Comparison of ENCODE assay signal across 20 cellular contexts in the genomic region with DNA sequence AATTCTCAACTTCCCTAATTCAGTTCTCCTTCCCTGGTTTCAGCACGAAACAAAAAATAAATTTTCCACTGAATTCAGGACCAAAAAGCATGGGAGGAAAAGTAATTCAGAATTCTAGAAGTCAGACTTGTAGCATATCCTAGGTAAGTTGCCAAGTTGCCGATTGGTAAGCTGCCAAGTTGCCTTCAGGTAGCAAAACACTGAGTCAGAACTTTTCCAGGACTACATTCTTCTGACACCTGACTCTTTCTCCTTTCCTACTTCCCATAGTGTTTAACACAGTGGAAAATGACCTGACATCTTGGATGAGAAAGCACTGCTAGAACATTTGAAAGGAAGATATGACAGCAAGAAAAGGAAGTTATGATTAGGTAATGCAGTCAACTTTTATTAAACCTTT.
DNase-seq lines count a peak whose midpoint lies in the region; ATAC-seq, FAIRE-seq and TF ChIP-seq lines count a peak whose summit lies in the region.
"Had no signal": no experiment of that assay in that cellular context is flagged by ENCODE, and none has a peak within 500 bp of the region (broad histone marks: within the 10 kb centered on the region; RNA-seq: fewer than 3 reads in every experiment).

No MANE protein-coding gene starts in this region.

- DNase-seq in LNCaP clone FGC (ENCODE audit: low read depth) (peak; percentile 25), RWPE1 (ENCODE audit: low spot score) (peak; percentile 34), bronchial epithelial cell (ENCODE audit: low read depth) (peak; percentile 67), renal cortical epithelial cell (ENCODE audit: low read depth) (peak; percentile 61), endodermal cell (no peak), DMS153 (lab: John Stamatoyannopoulos, UW) (no peak)
- DNase-seq: BE2C; CD4-positive, alpha-beta memory T cell; H7; NCI-H1092 treated with DMSO at 0.1 percent for 48 hours; NCI-H187 treated with DMSO at 0.1 percent for 48 hours; NCI-H446; NCI-H774; SW 1271 had no signal

- POLR2A ChIA-PET in RWPE1 (lab: Yijun Ruan, JAX; ENCODE audit: low non-redundant PET) = no interaction called here

- H3K4me1 Mint-ChIP-seq in endodermal cell = no peaks in the 10 kb centered on the region
- H3K4me1 Mint-ChIP-seq: CD4-positive, alpha-beta memory T cell had no signal

- H3K4me1 ChIP-seq in endodermal cell (ENCODE audit: control insufficient read depth, insufficient read depth, low read length) = no peaks in the 10 kb centered on the region
- H3K4me1 ChIP-seq: BE2C, SJSA1 had no signal

- no peak overlapping the region for H3K27ac Mint-ChIP-seq in endodermal cell
- H3K27ac Mint-ChIP-seq: CD4-positive, alpha-beta memory T cell had no signal

- no peak overlapping the region for H3K27ac ChIP-seq in RWPE1
- H3K27ac ChIP-seq in endodermal cell (ENCODE audit: low read depth, low read length) = no peak overlapping the region
- H3K27ac ChIP-seq: SJSA1 had no signal

- FAIRE-seq in bronchial epithelial cell (lab: Jason Lieb, UNC) = no peak
- FAIRE-seq: HTR-8/SVneo, K562, RCC 7860 had no signal

- no peaks in the 10 kb centered on the region for H3K36me3 Mint-ChIP-seq in endodermal cell (ENCODE audit: low read depth)
- H3K36me3 Mint-ChIP-seq: CD4-positive, alpha-beta memory T cell had no signal

- CTCF ChIA-PET in RWPE1 (lab: Yijun Ruan, JAX) = no interaction called here

- H3K27me3 ChIP-seq in bronchial epithelial cell (ENCODE audit: control insufficient read depth, insufficient read depth, low read length) (no peaks in the 10 kb centered on the region), endodermal cell (ENCODE audit: control insufficient read depth, insufficient read depth, low read length, poor library complexity, severe bottlenecking) (no peaks in the 10 kb centered on the region)
- H3K27me3 ChIP-seq: BE2C, SJSA1 had no signal

- H3K27me3 Mint-ChIP-seq in endodermal cell (ENCODE audit: insufficient read depth) = no peaks in the 10 kb centered on the region
- H3K27me3 Mint-ChIP-seq: CD4-positive, alpha-beta memory T cell had no signal

- no peak overlapping the region for H3K9ac ChIP-seq in endodermal cell (ENCODE audit: extremely low read depth, low read length, poor library complexity, severe bottlenecking)

- TF ChIP-seq CTCF in LNCaP clone FGC (IDR thresholded peaks at IDR 0.05; ENCODE audit: control insufficient read depth, extremely low read depth, insufficient read depth) (no peak), RWPE1 (conservative IDR thresholded peaks at IDR 0.05; ENCODE audit: low read depth) (no peak), bronchial epithelial cell (IDR thresholded peaks at IDR 0.05; ENCODE audit: insufficient read depth, low read length, severe bottlenecking) (no peak), endodermal cell (conservative IDR thresholded peaks at IDR 0.05) (no peak)

- 93 to 100% methylated on average over 1 to 2 of the region's 2 CpGs for WGBS in endodermal cell (ENCODE audit: insufficient coverage in 1 of 2, insufficient read length in 1 of 2), 2 experiments

- H3K4me3 ChIP-seq in LNCaP clone FGC (ENCODE audit: low read depth, low read length) (no peak overlapping the region), bronchial epithelial cell (ENCODE audit: low read depth, low read length) (no peak overlapping the region), endodermal cell (ENCODE audit: low read length) (no peak overlapping the region)
- H3K4me3 ChIP-seq: K562, SJSA1 had no signal

- H3K36me3 ChIP-seq in bronchial epithelial cell (ENCODE audit: control insufficient read depth, insufficient read depth, low read length) = no peaks in the 10 kb centered on the region
- H3K36me3 ChIP-seq in endodermal cell (ENCODE audit: control insufficient read depth, insufficient read depth, low read length) = no peaks in the 10 kb centered on the region
- H3K36me3 ChIP-seq: BE2C, SJSA1 had no signal

- no peak for ATAC-seq in GM19397 (IDR thresholded peaks at IDR 0.05; ENCODE audit: unreplicated experiment)
- no peak for ATAC-seq in HG02981 (IDR thresholded peaks at IDR 0.05; ENCODE audit: unreplicated experiment)
- ATAC-seq: K562 had no signal

- H3K9me3 ChIP-seq in endodermal cell (ENCODE audit: control insufficient read depth, low read length) = no peaks in the 10 kb centered on the region
- H3K9me3 ChIP-seq: BE2C, SJSA1 had no signal

- no peaks in the 10 kb centered on the region for H3K9me3 Mint-ChIP-seq in endodermal cell

- no peak overlapping the region for H3K4me3 Mint-ChIP-seq in endodermal cell
- H3K4me3 Mint-ChIP-seq: CD4-positive, alpha-beta memory T cell had no signal

Comparison
In these comparisons a context has a peak if more than half of its experiments do, and no peak if none do; other contexts are left out.
1. DNase-seq: peak in LNCaP clone FGC (single experiment), RWPE1 (single experiment), bronchial epithelial cell (single experiment) and renal cortical epithelial cell (single experiment); none in endodermal cell (single experiment) and DMS153 (single experiment).